9 cellular contexts compared by ENCODE assay signal in the genomic region with DNA sequence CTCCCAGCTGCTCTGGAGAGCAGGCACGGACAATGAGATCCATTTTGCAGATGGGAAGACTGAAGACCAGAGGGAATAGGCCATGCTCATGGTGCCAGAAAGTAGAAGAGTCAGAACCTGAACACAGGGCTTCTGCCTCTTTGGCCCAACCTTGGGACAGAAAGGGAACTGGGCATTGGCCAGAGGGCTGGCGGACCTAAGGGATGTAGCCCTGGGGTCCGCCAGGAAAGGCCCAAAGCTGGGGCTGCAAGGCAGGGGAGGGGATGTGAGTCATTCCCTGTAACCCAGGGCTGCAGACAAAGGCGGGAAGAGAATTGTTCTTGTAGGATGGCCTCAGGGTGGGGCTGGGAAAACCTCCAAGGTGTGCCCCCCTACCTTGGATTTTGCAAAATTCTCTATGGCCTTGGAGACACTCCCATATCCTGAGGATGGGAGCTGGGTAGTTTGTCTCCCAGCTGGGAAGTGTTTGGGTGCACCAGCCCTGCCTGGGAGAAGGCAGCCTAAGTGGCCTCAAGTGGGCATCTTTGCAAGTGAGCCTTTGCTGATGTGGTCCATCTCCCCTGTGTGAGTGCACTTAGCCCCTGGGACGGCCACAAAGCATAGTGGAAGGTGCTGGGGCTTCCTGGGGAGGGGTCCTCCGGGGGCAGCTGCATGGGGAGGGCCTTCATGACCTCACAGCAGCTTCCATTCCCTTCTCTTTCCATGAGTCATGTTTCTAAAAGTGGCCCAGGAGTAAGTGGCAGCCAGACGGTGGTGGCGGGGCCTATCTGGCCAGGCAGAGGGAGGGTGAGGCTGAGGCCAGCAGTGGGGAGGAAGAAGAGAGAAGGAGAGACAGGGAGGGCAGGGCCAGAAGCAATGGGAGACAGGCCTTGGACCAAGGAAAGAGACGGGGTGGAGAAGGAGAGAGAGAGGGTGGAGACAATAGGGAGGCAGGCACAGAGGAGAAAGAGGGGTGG. TPM values are rescaled to one million over a fixed set of nuclear protein-coding genes. Genes with fewer than 3 reads are reported as not detected.
DNase-seq lines count a peak whose midpoint lies in the region; ATAC-seq and TF ChIP-seq lines count a peak whose summit lies in the region.
"Had no signal": no experiment of that assay in that cellular context is flagged by ENCODE, and none has a peak within 500 bp of the region (broad histone marks: within the 10 kb centered on the region; RNA-seq: fewer than 3 reads in every experiment).

No MANE protein-coding gene starts in this region.

- DNase-seq in NCI-H2107 treated with DMSO at 0.1 percent for 48 hours (lab: John Stamatoyannopoulos, UW; ENCODE audit: unreplicated experiment) (peak; percentile 4), NCI-H2107 (lab: John Stamatoyannopoulos, UW) (no peak), left lobe of liver (ENCODE audit: low spot score) (peak; percentile 29), tibial artery (peak; percentile 70 to 90), HuH-7.5 (ENCODE audit: low spot score) (no peak)
- no peak for DNase-seq in activated CD4-positive, alpha-beta T cell treated with anti-CD3 and anti-CD28 coated beads for 48 hours

- no peaks in the 10 kb centered on the region for H3K9me3 ChIP-seq in tibial artery

- peak overlapping the region; percentile 87 to 92 for H3K27ac ChIP-seq in tibial artery

- H3K4me3 Mint-ChIP-seq in brain: no peak overlapping the region
- H3K4me3 Mint-ChIP-seq: activated naive CD4-positive, alpha-beta T cell treated with anti-CD3 and anti-CD28 coated beads, Interleukin-2, amount 50 U/mL, for 24 hours had no signal

- H3K4me1 ChIP-seq in tibial artery: peaks cover 0 to 65% (median 59%) of the 10 kb centered on the region in 4 donors

- H3K27me3 Mint-ChIP-seq in brain: peaks cover 4% of the 10 kb centered on the region
- H3K27me3 Mint-ChIP-seq: activated naive CD4-positive, alpha-beta T cell treated with anti-CD3 and anti-CD28 coated beads, Interleukin-2, amount 50 U/mL, for 24 hours had no signal

- peak overlapping the region in 3 of 5 experiments; percentile 1 to 70 (median 39) for H3K27ac Mint-ChIP-seq in brain
- H3K27ac Mint-ChIP-seq: activated naive CD4-positive, alpha-beta T cell treated with anti-CD3 and anti-CD28 coated beads, Interleukin-2, amount 50 U/mL, for 24 hours had no signal

- peaks cover 29 to 44% (median 40%) of the 10 kb centered on the region in 3 donors for H3K36me3 ChIP-seq in tibial artery

- H3K36me3 Mint-ChIP-seq in brain: no peaks in the 10 kb centered on the region
- H3K36me3 Mint-ChIP-seq: activated naive CD4-positive, alpha-beta T cell treated with anti-CD3 and anti-CD28 coated beads, Interleukin-2, amount 50 U/mL, for 24 hours had no signal

- no peaks in the 10 kb centered on the region for H3K27me3 ChIP-seq in tibial artery

- no peak for ATAC-seq in left lobe of liver
- ATAC-seq in HG03442 (IDR thresholded peaks at IDR 0.05; ENCODE audit: unreplicated experiment): no peak

- no peaks in the 10 kb centered on the region for H3K9me3 Mint-ChIP-seq in brain
- H3K9me3 Mint-ChIP-seq: activated naive CD4-positive, alpha-beta T cell treated with anti-CD3 and anti-CD28 coated beads, Interleukin-2, amount 50 U/mL, for 24 hours had no signal

- intact Hi-C loops in tibial artery (cut with DNase I; ENCODE audit: low total_unique reads): loop anchor here (5.0 kb wide), 1 partner anchor 169 kb away; the partner anchor contains the start of gene INMT

- H3K4me1 Mint-ChIP-seq in brain: peaks cover 42% of the 10 kb centered on the region
- H3K4me1 Mint-ChIP-seq: activated naive CD4-positive, alpha-beta T cell treated with anti-CD3 and anti-CD28 coated beads, Interleukin-2, amount 50 U/mL, for 24 hours had no signal

- TF ChIP-seq CTCF in brain (conservative IDR thresholded peaks at IDR 0.05) (no peak), tibial artery (IDR thresholded peaks at IDR 0.05) (no peak)

- H3K4me3 ChIP-seq in tibial artery: no peak overlapping the region

RNA-seq across cellular contexts. Expression of gene AQP1, which starts 9.2 kb away (rescaled TPM):
- polyA plus RNA-seq in brain (ENCODE audit: insufficient read depth, low read depth, low replicate concordance): 144 TPM
- total RNA-seq in left lobe of liver: 16.6 TPM

RNA-seq across cellular contexts. Expression of gene GHRHR, which starts 42.9 kb away (rescaled TPM):
- polyA plus RNA-seq in brain (ENCODE audit: insufficient read depth, low read depth, low replicate concordance): 1.6 TPM
- 0.83 TPM for total RNA-seq in left lobe of liver

Comparison
In these comparisons a context has a peak if more than half of its experiments do, and no peak if none do; other contexts are left out.
1. DNase-seq: peak in NCI-H2107 treated with DMSO at 0.1 percent for 48 hours (single experiment), left lobe of liver (single experiment) and tibial artery (2 of 2); none in NCI-H2107 (single experiment), HuH-7.5 (single experiment) and activated CD4-positive, alpha-beta T cell treated with anti-CD3 and anti-CD28 coated beads for 48 hours (single experiment).